33 cellular contexts compared by ENCODE assay signal in the genomic region with DNA sequence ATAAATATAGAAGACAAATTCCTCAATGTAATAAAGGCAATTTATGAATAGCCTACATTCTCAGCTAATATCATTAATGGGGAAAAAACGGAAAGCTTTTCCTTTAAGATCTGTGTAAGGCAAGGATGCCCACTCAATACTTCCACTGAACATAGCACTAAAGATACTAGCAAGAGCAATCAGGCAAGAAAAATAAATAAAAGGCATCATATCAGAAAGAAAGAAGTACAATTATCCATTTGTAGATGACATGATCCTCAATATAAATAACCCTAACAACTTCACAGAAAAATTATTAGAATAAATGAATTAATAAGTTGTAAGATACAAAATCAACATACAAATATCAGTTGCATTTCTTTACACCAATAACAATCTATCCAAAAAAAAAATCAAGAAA. TPM values are rescaled to one million over a fixed set of nuclear protein-coding genes. Genes with fewer than 3 reads are reported as not detected.
"Had no signal": no experiment of that assay in that cellular context is flagged by ENCODE, and none has a peak within 500 bp of the region (broad histone marks: within the 10 kb centered on the region; RNA-seq: fewer than 3 reads in every experiment).

No MANE protein-coding gene starts in this region.

- H3K27me3 ChIP-seq: adrenal gland, ascending aorta, body of pancreas, brain microvascular endothelial cell, breast epithelium, cardiac muscle cell had no signal

- H3K4me3 ChIP-seq: adrenal gland, ascending aorta, body of pancreas, breast epithelium, cardiac muscle cell had no signal

- H3K9me3 ChIP-seq: body of pancreas, breast epithelium had no signal

- DNase-seq: activated effector memory CD4-positive, alpha-beta T cell treated with anti-CD3 and anti-CD28 coated beads, Interleukin-2, amount 50 U/mL, for 16 hours; activated effector memory CD4-positive, alpha-beta T cell treated with Interleukin-2 at 50 U/mL for 16 hours; activated gamma-delta T cell; activated gamma-delta T cell treated with Interleukin-2 at 50 U/mL for 16 hours; activated naive CD4-positive, alpha-beta T cell; activated naive CD4-positive, alpha-beta T cell treated with anti-CD3 and anti-CD28 coated beads for 36 hours; activated naive CD4-positive, alpha-beta T cell treated with anti-CD3 and anti-CD28 coated beads, Interleukin-2, amount 10 ng/mL, durations not matched to agents 7 days and 5 days; activated naive CD4-positive, alpha-beta T cell treated with anti-CD3 and anti-CD28 coated beads, Interleukin-2, amount 50 U/mL, for 16 hours; activated naive CD4-positive, alpha-beta T cell treated with Interleukin-2 at 50 U/mL for 16 hours; activated naive CD8-positive, alpha-beta T cell treated with anti-CD3 and anti-CD28 coated beads for 36 hours; activated naive CD8-positive, alpha-beta T cell treated with anti-CD3 and anti-CD28 coated beads, Interleukin-2, amount 10 ng/mL, durations not matched to agents 7 days and 5 days; activated naive CD8-positive, alpha-beta T cell treated with anti-CD3 and anti-CD28 coated beads, Interleukin-2, amount 50 U/mL, for 24 hours; activated T-cell treated with anti-CD3 and anti-CD28 coated beads, Interleukin-2, amount 50 U/mL, for 4 hours; activated T-cell treated with anti-CD3 and anti-CD28 coated beads, Interleukin-2, amount 50 U/mL, for 48 hours; activated T-cell treated with anti-CD3 and anti-CD28 coated beads, Interleukin-2, amount 50 U/mL, for 72 hours; adrenal gland; amniotic stem cell; amygdala; anterior cingulate cortex; aorta; body of pancreas; brain microvascular endothelial cell; caudate nucleus; central memory CD4-positive, alpha-beta T cell; cerebellar nuclear complex had no signal

- H3K36me3 ChIP-seq: adrenal gland, ascending aorta, brain microvascular endothelial cell, breast epithelium had no signal

- FAIRE-seq: astrocyte, bronchial epithelial cell, colon had no signal

- H3K27ac ChIP-seq: adrenal gland, ascending aorta, body of pancreas, brain microvascular endothelial cell, breast epithelium, cardiac muscle cell had no signal

- H3K4me1 ChIP-seq: adrenal gland, ascending aorta, breast epithelium had no signal

- ATAC-seq: activated naive CD4-positive, alpha-beta T cell treated with anti-CD3 and anti-CD28 coated beads, Interleukin-2, amount 50 U/mL, for 72 hours; activated naive CD8-positive, alpha-beta T cell treated with anti-CD3 and anti-CD28 coated beads, Interleukin-2, amount 50 U/mL, for 24 hours; activated T-cell treated with anti-CD3 and anti-CD28 coated beads, Interleukin-2, amount 50 U/mL, for 4 hours; activated T-cell treated with anti-CD3 and anti-CD28 coated beads, Interleukin-2, amount 50 U/mL, for 72 hours; activated T-helper 17 cell treated with anti-CD3 and anti-CD28 coated beads, Interleukin-2, amount 50 U/mL, for 72 hours; body of pancreas had no signal

RNA-seq across cellular contexts. Expression of a gene that starts 45.7 kb away (rescaled TPM):
- total RNA-seq: ascending aorta had no signal
